In the genomic region with DNA sequence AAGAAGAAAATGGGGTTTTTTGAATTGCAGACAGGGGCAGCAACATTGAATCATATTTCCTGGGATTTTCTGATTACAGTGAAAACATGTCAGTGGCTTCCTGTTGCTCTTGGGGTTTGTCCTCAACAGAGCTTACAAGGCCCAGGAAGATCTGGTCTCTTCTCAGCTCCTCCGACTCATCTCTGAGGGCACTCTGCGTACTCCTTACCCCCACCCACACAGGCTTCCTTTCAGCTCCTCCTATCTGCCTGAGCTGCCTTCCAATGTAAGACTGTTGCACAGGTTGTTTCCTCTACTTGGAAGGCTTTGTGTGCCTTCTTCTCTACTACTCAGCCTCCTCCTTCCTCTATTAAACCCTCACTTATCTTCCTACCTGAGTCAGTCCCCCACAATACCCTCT, we compare ENCODE assay signal across 17 cellular contexts.
A peak's percentile ranks its signal among the peaks of the same experiment; 100 is the strongest.
DNase-seq lines count a peak whose midpoint lies in the region; TF ChIP-seq lines count a peak whose summit lies in the region.
"Had no signal": no experiment of that assay in that cellular context is flagged by ENCODE, and none has a peak within 500 bp of the region (broad histone marks: within the 10 kb centered on the region; RNA-seq: fewer than 3 reads in every experiment).

No MANE protein-coding gene starts in this region.

- H4K20me1 ChIP-seq in BLaER1 treated with 17β-estradiol and CSF1 and Interleukin-3, amounts not matched to agents 10 nM and 100 nM, result no peaks in the 10 kb centered on the region

- peaks cover 0 to 42% (median 11%) of the 10 kb centered on the region in 10 experiments; a peak in 11 of 20 replicates for H3K4me1 ChIP-seq in BLaER1 treated with 17β-estradiol and CSF1 and Interleukin-3, amounts not matched to agents 10 nM and 100 nM
- H3K4me1 ChIP-seq: esophagus squamous epithelium had no signal

- DNase-seq in Kasumi-1 (lab: John Stamatoyannopoulos, UW) (peak; percentile 86 to 92), brain microvascular endothelial cell (peak; percentile 14), lung microvascular endothelial cell (ENCODE audit: low read depth in 2 of 2) (peak; percentile 1 to 18), immature natural killer cell (no peak), NCI-H82 treated with DMSO at 0.1 percent for 48 hours (lab: John Stamatoyannopoulos, UW; ENCODE audit: unreplicated experiment) (no peak), NCI-H1436 treated with DMSO at 0.1 percent for 48 hours (lab: John Stamatoyannopoulos, UW) (no peak), GM19238 (ENCODE audit: insufficient read length, low spot score) (no peak)
- DNase-seq: DMS 273 treated with DMSO at 0.1 percent for 48 hours, esophagus squamous epithelium, HFFc6, NCI-H2081, NCI-H748 treated with DMSO at 0.1 percent for 48 hours, ovary had no signal

- no peak overlapping the region for H3K4me3 Mint-ChIP-seq in immature natural killer cell
- H3K4me3 Mint-ChIP-seq: activated T-helper 17 cell treated with anti-CD3 and anti-CD28 coated beads, Interleukin-2, amount 50 U/mL, for 72 hours; HFFc6 had no signal

- in situ Hi-C loops in brain microvascular endothelial cell (cut with HindIII; ENCODE audit: low pct_ligation_motif_present, low sequenced_read_pairs), result no loop called here

- H3K27me3 ChIP-seq in BLaER1 treated with 17β-estradiol and CSF1 and Interleukin-3, amounts not matched to agents 10 nM and 100 nM, result no peaks in the 10 kb centered on the region
- H3K27me3 ChIP-seq in brain microvascular endothelial cell (replicated peaks), result no peaks in the 10 kb centered on the region
- H3K27me3 ChIP-seq: esophagus squamous epithelium, ovary had no signal

- H3K27ac ChIP-seq in BLaER1 treated with 17β-estradiol and CSF1 and Interleukin-3, amounts not matched to agents 10 nM and 100 nM, result peak overlapping the region in 4 of 11 experiments; percentile 5 to 57 (median 28); a peak in 6 of 22 replicates
- no peak overlapping the region for H3K27ac ChIP-seq in brain microvascular endothelial cell
- H3K27ac ChIP-seq: coronary artery, esophagus squamous epithelium, HL-60, ovary had no signal

- peak overlapping the region in 1 of 11 experiments; percentile 2; a peak in 1 of 22 replicates for H3K9ac ChIP-seq in BLaER1 treated with 17β-estradiol and CSF1 and Interleukin-3, amounts not matched to agents 10 nM and 100 nM

- peaks cover 0 to 3% (median 0%) of the 10 kb centered on the region in 6 donors for H3K9me3 Mint-ChIP-seq in immature natural killer cell
- H3K9me3 Mint-ChIP-seq: activated T-helper 17 cell treated with anti-CD3 and anti-CD28 coated beads, Interleukin-2, amount 50 U/mL, for 72 hours had no signal

- no peaks in the 10 kb centered on the region for H3K9me3 ChIP-seq in BLaER1 treated with 17β-estradiol and CSF1 and Interleukin-3, amounts not matched to agents 10 nM and 100 nM (replicated peaks in 1 of 11)
- H3K9me3 ChIP-seq: esophagus squamous epithelium, ovary had no signal

- TF ChIP-seq CTCF in brain microvascular endothelial cell (IDR thresholded peaks at IDR 0.05; ENCODE audit: low read depth, low read length, missing control alignments), result no peak

- no peaks in the 10 kb centered on the region for H3K4me1 Mint-ChIP-seq in immature natural killer cell
- H3K4me1 Mint-ChIP-seq: activated T-helper 17 cell treated with anti-CD3 and anti-CD28 coated beads, Interleukin-2, amount 50 U/mL, for 72 hours had no signal

- peaks cover 0 to 2% (median 0%) of the 10 kb centered on the region in 3 donors for H3K36me3 Mint-ChIP-seq in immature natural killer cell

- H3K27me3 Mint-ChIP-seq in immature natural killer cell (ENCODE audit: low read depth in 3 of 3), result no peaks in the 10 kb centered on the region
- H3K27me3 Mint-ChIP-seq: activated T-helper 17 cell treated with anti-CD3 and anti-CD28 coated beads, Interleukin-2, amount 50 U/mL, for 72 hours had no signal

- H3K36me3 ChIP-seq in BLaER1 treated with 17β-estradiol and CSF1 and Interleukin-3, amounts not matched to agents 10 nM and 100 nM, result no peaks in the 10 kb centered on the region
- H3K36me3 ChIP-seq in brain microvascular endothelial cell (replicated peaks), result no peaks in the 10 kb centered on the region
- H3K36me3 ChIP-seq: esophagus squamous epithelium, ovary had no signal

- no peak overlapping the region for H3K27ac Mint-ChIP-seq in immature natural killer cell
- H3K27ac Mint-ChIP-seq: activated T-helper 17 cell treated with anti-CD3 and anti-CD28 coated beads, Interleukin-2, amount 50 U/mL, for 72 hours; HFFc6 had no signal

- H3K4me2 ChIP-seq in BLaER1 treated with 17β-estradiol and CSF1 and Interleukin-3, amounts not matched to agents 10 nM and 100 nM, result peak overlapping the region in 7 of 11 experiments; percentile 2 to 72 (median 60); a peak in 12 of 22 replicates

- no peak overlapping the region for H3K4me3 ChIP-seq in BLaER1 treated with 17β-estradiol and CSF1 and Interleukin-3, amounts not matched to agents 10 nM and 100 nM
- no peak overlapping the region for H3K4me3 ChIP-seq in brain microvascular endothelial cell (ENCODE audit: low read depth, low read length)
- H3K4me3 ChIP-seq: coronary artery, esophagus squamous epithelium, ovary had no signal

Comparison
In these comparisons a context has a peak if more than half of its experiments do, and no peak if none do; other contexts are left out.
1. DNase-seq: peak in Kasumi-1 (2 of 2), brain microvascular endothelial cell (single experiment) and lung microvascular endothelial cell (2 of 2); none in immature natural killer cell (0 of 3), NCI-H82 treated with DMSO at 0.1 percent for 48 hours (single experiment), NCI-H1436 treated with DMSO at 0.1 percent for 48 hours (single experiment) and GM19238 (single experiment).